1 cellular context compared by ENCODE assay signal in the genomic region with DNA sequence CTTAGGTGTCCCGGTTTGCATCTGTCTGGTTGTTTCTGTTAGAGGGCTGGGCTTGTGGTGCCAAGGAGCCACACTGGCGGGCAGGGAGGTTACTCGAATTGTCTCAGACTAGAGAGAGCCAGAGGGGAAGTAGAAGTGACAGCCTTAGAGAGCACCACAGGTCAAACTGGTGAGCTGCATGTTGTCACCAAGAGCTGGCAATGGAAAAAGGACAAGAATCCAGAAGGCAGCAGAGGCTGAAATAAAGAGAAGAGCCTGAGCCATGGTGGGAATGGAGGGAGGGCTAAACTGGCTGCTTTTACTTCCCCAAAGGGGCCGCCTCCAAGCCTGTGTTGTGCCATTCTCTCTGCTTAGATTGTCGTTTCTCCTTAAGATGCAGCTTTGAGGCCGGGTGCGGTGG.
TF ChIP-seq lines count a peak whose summit lies in the region.

No MANE protein-coding gene starts in this region.

TF ChIP-seq in HepG2, 621 proteins besides CTCF, POLR2A, EP300 and RAD21:
- TF ChIP-seq FLYWCH1 (CRISPR knock-in tag; IDR thresholded peaks at IDR 0.05) = no peak
